1 cellular context compared by ENCODE assay signal in the genomic region with DNA sequence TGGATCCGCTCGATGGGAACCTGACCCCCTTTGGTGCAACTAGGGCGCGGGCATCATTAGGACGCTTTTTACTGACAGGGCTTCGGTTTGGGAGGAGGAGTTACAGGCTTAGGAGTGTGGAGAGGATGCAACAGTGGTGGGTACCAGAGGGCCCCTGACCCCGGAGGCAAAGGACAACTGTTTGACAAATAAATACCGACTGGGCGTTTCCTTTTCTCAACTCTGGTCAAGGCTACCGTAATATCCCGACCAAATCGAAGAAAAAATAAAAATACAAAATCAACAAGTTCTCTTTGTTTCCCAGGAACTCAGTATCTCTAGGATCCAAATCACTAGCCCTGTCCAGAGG.
TF ChIP-seq lines count a peak whose summit lies in the region.

No MANE protein-coding gene starts in this region.

TF ChIP-seq in HEK293, 187 proteins besides CTCF, POLR2A, EP300 and RAD21 (continued from another document):
- TF ChIP-seq, protein P1, sequence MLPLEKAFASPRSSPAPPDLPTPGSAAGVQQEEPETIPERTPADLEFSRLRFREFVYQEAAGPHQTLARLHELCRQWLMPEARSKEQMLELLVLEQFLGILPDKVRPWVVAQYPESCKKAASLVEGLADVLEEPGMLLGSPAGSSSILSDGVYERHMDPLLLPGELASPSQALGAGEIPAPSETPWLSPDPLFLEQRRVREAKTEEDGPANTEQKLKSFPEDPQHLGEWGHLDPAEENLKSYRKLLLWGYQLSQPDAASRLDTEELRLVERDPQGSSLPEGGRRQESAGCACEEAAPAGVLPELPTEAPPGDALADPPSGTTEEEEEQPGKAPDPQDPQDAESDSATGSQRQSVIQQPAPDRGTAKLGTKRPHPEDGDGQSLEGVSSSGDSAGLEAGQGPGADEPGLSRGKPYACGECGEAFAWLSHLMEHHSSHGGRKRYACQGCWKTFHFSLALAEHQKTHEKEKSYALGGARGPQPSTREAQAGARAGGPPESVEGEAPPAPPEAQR (tag by site-specific recombination; IDR thresholded peaks at IDR 0.05) = no peak
- no peak for TF ChIP-seq ZNF560 (tag by site-specific recombination; IDR thresholded peaks at IDR 0.05; ENCODE audit: borderline replicate concordance)
- TF ChIP-seq, protein P2, sequence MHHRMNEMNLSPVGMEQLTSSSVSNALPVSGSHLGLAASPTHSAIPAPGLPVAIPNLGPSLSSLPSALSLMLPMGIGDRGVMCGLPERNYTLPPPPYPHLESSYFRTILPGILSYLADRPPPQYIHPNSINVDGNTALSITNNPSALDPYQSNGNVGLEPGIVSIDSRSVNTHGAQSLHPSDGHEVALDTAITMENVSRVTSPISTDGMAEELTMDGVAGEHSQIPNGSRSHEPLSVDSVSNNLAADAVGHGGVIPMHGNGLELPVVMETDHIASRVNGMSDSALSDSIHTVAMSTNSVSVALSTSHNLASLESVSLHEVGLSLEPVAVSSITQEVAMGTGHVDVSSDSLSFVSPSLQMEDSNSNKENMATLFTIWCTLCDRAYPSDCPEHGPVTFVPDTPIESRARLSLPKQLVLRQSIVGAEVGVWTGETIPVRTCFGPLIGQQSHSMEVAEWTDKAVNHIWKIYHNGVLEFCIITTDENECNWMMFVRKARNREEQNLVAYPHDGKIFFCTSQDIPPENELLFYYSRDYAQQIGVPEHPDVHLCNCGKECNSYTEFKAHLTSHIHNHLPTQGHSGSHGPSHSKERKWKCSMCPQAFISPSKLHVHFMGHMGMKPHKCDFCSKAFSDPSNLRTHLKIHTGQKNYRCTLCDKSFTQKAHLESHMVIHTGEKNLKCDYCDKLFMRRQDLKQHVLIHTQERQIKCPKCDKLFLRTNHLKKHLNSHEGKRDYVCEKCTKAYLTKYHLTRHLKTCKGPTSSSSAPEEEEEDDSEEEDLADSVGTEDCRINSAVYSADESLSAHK (tag by site-specific recombination; IDR thresholded peaks at IDR 0.05) = no peak
- no peak for TF ChIP-seq ZNF514 (tag by site-specific recombination; IDR thresholded peaks at IDR 0.05)
- TF ChIP-seq ZBTB8A (tag by site-specific recombination; IDR thresholded peaks at IDR 0.05) = peak; percentile 9; the same call in 1 of the 2 replicates
- no peak for TF ChIP-seq ZBTB20 (tag by site-specific recombination; IDR thresholded peaks at IDR 0.05)
- no peak for TF ChIP-seq ZNF670 (tag by site-specific recombination; IDR thresholded peaks at IDR 0.05; ENCODE audit: low read depth)
- TF ChIP-seq ZNF138 (tag by site-specific recombination; IDR thresholded peaks at IDR 0.05; ENCODE audit: borderline replicate concordance) = no peak
- TF ChIP-seq ZNF223 (tag by site-specific recombination; IDR thresholded peaks at IDR 0.05) = no peak
